Comparison of ENCODE assay signal across 18 cellular contexts in genomic region chr3:7209098-7209497, GRCh38.
DNase-seq lines count a peak whose midpoint lies in the region; ATAC-seq and TF ChIP-seq lines count a peak whose summit lies in the region.
"Had no signal": no experiment of that assay in that cellular context is flagged by ENCODE, and none has a peak within 500 bp of the region (broad histone marks: within the 10 kb centered on the region; RNA-seq: fewer than 3 reads in every experiment).

No MANE protein-coding gene starts in this region.

- H3K9me3 ChIP-seq in OCI-LY3 (ENCODE audit: insufficient read depth, low read length): no peaks in the 10 kb centered on the region
- H3K9me3 ChIP-seq in ascending aorta: no peaks in the 10 kb centered on the region

- intact Hi-C loops in activated CD4-positive, alpha-beta T cell treated with anti-CD3 and anti-CD28 coated beads for 36 hours (cut with DNase I, micrococcal nuclease): loop anchor here in 1 of 2 experiments (10.0 kb wide), 1 partner anchor 56 kb away; no protein-coding TSS in a partner anchor
- intact Hi-C loops in natural killer cell (cut with micrococcal nuclease): no loop called here
- intact Hi-C loops in ascending aorta (cut with DNase I): no loop called here

- H3K27me3 ChIP-seq in OCI-LY3 (ENCODE audit: low read depth, low read length) (no peaks in the 10 kb centered on the region), ascending aorta (no peaks in the 10 kb centered on the region)

- H3K36me3 ChIP-seq in OCI-LY3 (replicated peaks; ENCODE audit: low read depth, low read length) (no peaks in the 10 kb centered on the region), ascending aorta (no peaks in the 10 kb centered on the region)

- H2AFZ ChIP-seq in OCI-LY3 (ENCODE audit: low read depth, low read length): peak overlapping the region; percentile 62
- H2AFZ ChIP-seq: GM23338 had no signal

- TF ChIP-seq CTCF in natural killer cell (IDR thresholded peaks at IDR 0.05) (no peak), OCI-LY3 (IDR thresholded peaks at IDR 0.05; ENCODE audit: low read depth, low read length) (no peak), ascending aorta (IDR thresholded peaks at IDR 0.05) (no peak)

- H3K4me3 ChIP-seq in OCI-LY3 (ENCODE audit: low read length) (0 out of 2 replicates have a peak overlapping the region, but pooled peaks have one; percentile 10), ascending aorta (no peak overlapping the region)
- H3K4me3 ChIP-seq: GM23338 had no signal

- peaks cover 4% of the 10 kb centered on the region for H3K27me3 Mint-ChIP-seq in activated CD4-positive, alpha-beta T cell treated with anti-CD3 and anti-CD28 coated beads for 36 hours
- H3K27me3 Mint-ChIP-seq in natural killer cell treated with Interleukin-12 subunit alpha and Interleukin-12 subunit beta and Interleukin-15 and Interleukin-18, amount 100 ng/mL, for 72 hours: no peaks in the 10 kb centered on the region
- H3K27me3 Mint-ChIP-seq in natural killer cell (ENCODE audit: low read depth in 2 of 2): no peaks in the 10 kb centered on the region

- no peak for DNase-seq in activated CD4-positive, alpha-beta T cell treated with anti-CD3 and anti-CD28 coated beads for 36 hours
- DNase-seq in activated CD4-positive, alpha-beta T cell treated with anti-CD3 and anti-CD28 coated beads, Interleukin-2, amount 50 U/mL, for 4 hours: no peak
- DNase-seq in natural killer cell treated with Interleukin-12 subunit alpha and Interleukin-12 subunit beta and Interleukin-15 and Interleukin-18, amount 100 ng/mL, for 72 hours (ENCODE audit: low spot score): no peak
- DNase-seq in natural killer cell: no peak
- no peak for DNase-seq in stimulated activated effector memory CD8-positive, alpha-beta T cell treated with anti-CD3 and anti-CD28 coated beads, Interleukin-12 subunit alpha, Interleukin-12 subunit beta, amount 100 ng/mL, for 72 hours (ENCODE audit: low spot score in 2 of 2)
- no peak for DNase-seq in activated CD4-positive, CD25-positive, alpha-beta regulatory T cell treated with anti-CD3 and anti-CD28 coated beads, Interleukin-2, amount 50 U/mL, for 72 hours
- no peak for DNase-seq in ascending aorta (ENCODE audit: low spot score in 2 of 2)
- DNase-seq: CD8-positive, alpha-beta T cell; COR-L47; DMS153; DMS79 treated with DMSO at 0.1 percent for 48 hours; EL; H7 had no signal

- H3K79me2 ChIP-seq in OCI-LY3 (ENCODE audit: low read length): no peaks in the 10 kb centered on the region

- H3K9me3 Mint-ChIP-seq in activated CD4-positive, alpha-beta T cell treated with anti-CD3 and anti-CD28 coated beads for 36 hours (ENCODE audit: low read depth): no peaks in the 10 kb centered on the region
- no peaks in the 10 kb centered on the region for H3K9me3 Mint-ChIP-seq in natural killer cell treated with Interleukin-12 subunit alpha and Interleukin-12 subunit beta and Interleukin-15 and Interleukin-18, amount 100 ng/mL, for 72 hours
- no peaks in the 10 kb centered on the region for H3K9me3 Mint-ChIP-seq in natural killer cell
- peaks cover 12% of the 10 kb centered on the region for H3K9me3 Mint-ChIP-seq in stimulated activated effector memory CD8-positive, alpha-beta T cell treated with anti-CD3 and anti-CD28 coated beads, Interleukin-12 subunit alpha, Interleukin-12 subunit beta, amount 100 ng/mL, for 72 hours

- H3K27ac ChIP-seq in OCI-LY3 (ENCODE audit: low read length): peak overlapping the region; percentile 65
- H3K27ac ChIP-seq in ascending aorta: no peak overlapping the region
- H3K27ac ChIP-seq: 22Rv1 had no signal

- H3K9ac ChIP-seq in OCI-LY3 (ENCODE audit: low read length): no peak overlapping the region

- no peaks in the 10 kb centered on the region for H4K20me1 ChIP-seq in OCI-LY3 (ENCODE audit: insufficient read depth, low read length)

- CTCF ChIA-PET in activated CD4-positive, alpha-beta T cell treated with anti-CD3 and anti-CD28 coated beads for 36 hours (lab: Charles Lee): interaction anchor here (0.6 kb wide), 1 partner anchor 667 kb away, joined by 3 read pairs; no protein-coding TSS in a partner anchor

- H3K4me1 Mint-ChIP-seq in activated CD4-positive, alpha-beta T cell treated with anti-CD3 and anti-CD28 coated beads for 36 hours: peaks cover 4% of the 10 kb centered on the region
- peaks cover 25 to 34% of the 10 kb centered on the region in 2 donors for H3K4me1 Mint-ChIP-seq in natural killer cell treated with Interleukin-12 subunit alpha and Interleukin-12 subunit beta and Interleukin-15 and Interleukin-18, amount 100 ng/mL, for 72 hours (ENCODE audit: low read depth in 2 of 2)
- H3K4me1 Mint-ChIP-seq in natural killer cell: peaks cover 19 to 20% of the 10 kb centered on the region in 2 donors
- H3K4me1 Mint-ChIP-seq in stimulated activated effector memory CD8-positive, alpha-beta T cell treated with anti-CD3 and anti-CD28 coated beads, Interleukin-12 subunit alpha, Interleukin-12 subunit beta, amount 100 ng/mL, for 72 hours: no peaks in the 10 kb centered on the region

- ATAC-seq in activated CD4-positive, alpha-beta T cell treated with anti-CD3 and anti-CD28 coated beads for 36 hours: peak; percentile 71
- peak; percentile 65 to 75 for ATAC-seq in natural killer cell treated with Interleukin-12 subunit alpha and Interleukin-12 subunit beta and Interleukin-15 and Interleukin-18, amount 100 ng/mL, for 72 hours
- no peak for ATAC-seq in natural killer cell
- peak; percentile 76 for ATAC-seq in stimulated activated effector memory CD8-positive, alpha-beta T cell treated with anti-CD3 and anti-CD28 coated beads, Interleukin-12 subunit alpha, Interleukin-12 subunit beta, amount 100 ng/mL, for 72 hours
- ATAC-seq: CD8-positive, alpha-beta T cell; GM23338; HepG2 had no signal

- no peak overlapping the region for H3K4me3 Mint-ChIP-seq in activated CD4-positive, alpha-beta T cell treated with anti-CD3 and anti-CD28 coated beads for 36 hours
- peak overlapping the region; percentile 0 for H3K4me3 Mint-ChIP-seq in natural killer cell treated with Interleukin-12 subunit alpha and Interleukin-12 subunit beta and Interleukin-15 and Interleukin-18, amount 100 ng/mL, for 72 hours
- no peak overlapping the region for H3K4me3 Mint-ChIP-seq in natural killer cell
- no peak overlapping the region for H3K4me3 Mint-ChIP-seq in stimulated activated effector memory CD8-positive, alpha-beta T cell treated with anti-CD3 and anti-CD28 coated beads, Interleukin-12 subunit alpha, Interleukin-12 subunit beta, amount 100 ng/mL, for 72 hours
- H3K4me3 Mint-ChIP-seq: CD14-positive monocyte; CD8-positive, alpha-beta T cell; GM23338 had no signal

- no peak overlapping the region for H3K27ac Mint-ChIP-seq in activated CD4-positive, alpha-beta T cell treated with anti-CD3 and anti-CD28 coated beads for 36 hours
- H3K27ac Mint-ChIP-seq in natural killer cell treated with Interleukin-12 subunit alpha and Interleukin-12 subunit beta and Interleukin-15 and Interleukin-18, amount 100 ng/mL, for 72 hours: no peak overlapping the region
- no peak overlapping the region for H3K27ac Mint-ChIP-seq in natural killer cell
- no peak overlapping the region for H3K27ac Mint-ChIP-seq in stimulated activated effector memory CD8-positive, alpha-beta T cell treated with anti-CD3 and anti-CD28 coated beads, Interleukin-12 subunit alpha, Interleukin-12 subunit beta, amount 100 ng/mL, for 72 hours
- H3K27ac Mint-ChIP-seq: CD14-positive monocyte; CD8-positive, alpha-beta T cell; GM23338 had no signal

- peak overlapping the region; percentile 53 for H3K4me2 ChIP-seq in OCI-LY3 (ENCODE audit: low read length)
- H3K4me2 ChIP-seq: GM23338 had no signal

- peaks cover 67% of the 10 kb centered on the region for H3K4me1 ChIP-seq in OCI-LY3 (ENCODE audit: low read length)
- H3K4me1 ChIP-seq in ascending aorta: no peaks in the 10 kb centered on the region

- POLR2A ChIA-PET in activated CD4-positive, alpha-beta T cell treated with anti-CD3 and anti-CD28 coated beads for 36 hours (lab: Charles Lee): interaction anchor here (0.6 kb wide), 1 partner anchor 545 kb away, joined by 3 read pairs; no protein-coding TSS in a partner anchor

- no peaks in the 10 kb centered on the region for H3K36me3 Mint-ChIP-seq in activated CD4-positive, alpha-beta T cell treated with anti-CD3 and anti-CD28 coated beads for 36 hours (ENCODE audit: low read depth)
- H3K36me3 Mint-ChIP-seq in natural killer cell treated with Interleukin-12 subunit alpha and Interleukin-12 subunit beta and Interleukin-15 and Interleukin-18, amount 100 ng/mL, for 72 hours: no peaks in the 10 kb centered on the region
- H3K36me3 Mint-ChIP-seq in natural killer cell: no peaks in the 10 kb centered on the region
- H3K36me3 Mint-ChIP-seq in stimulated activated effector memory CD8-positive, alpha-beta T cell treated with anti-CD3 and anti-CD28 coated beads, Interleukin-12 subunit alpha, Interleukin-12 subunit beta, amount 100 ng/mL, for 72 hours: no peaks in the 10 kb centered on the region
- H3K36me3 Mint-ChIP-seq: CD14-positive monocyte; CD8-positive, alpha-beta T cell had no signal

Comparison
In these comparisons a context has a peak if more than half of its experiments do, and no peak if none do; other contexts are left out.
1. ATAC-seq: peak in activated CD4-positive, alpha-beta T cell treated with anti-CD3 and anti-CD28 coated beads for 36 hours (single experiment), natural killer cell treated with Interleukin-12 subunit alpha and Interleukin-12 subunit beta and Interleukin-15 and Interleukin-18, amount 100 ng/mL, for 72 hours (2 of 2) and stimulated activated effector memory CD8-positive, alpha-beta T cell treated with anti-CD3 and anti-CD28 coated beads, Interleukin-12 subunit alpha, Interleukin-12 subunit beta, amount 100 ng/mL, for 72 hours (single experiment); none in natural killer cell (0 of 3).